29 cellular contexts compared by ENCODE assay signal in the genomic region with DNA sequence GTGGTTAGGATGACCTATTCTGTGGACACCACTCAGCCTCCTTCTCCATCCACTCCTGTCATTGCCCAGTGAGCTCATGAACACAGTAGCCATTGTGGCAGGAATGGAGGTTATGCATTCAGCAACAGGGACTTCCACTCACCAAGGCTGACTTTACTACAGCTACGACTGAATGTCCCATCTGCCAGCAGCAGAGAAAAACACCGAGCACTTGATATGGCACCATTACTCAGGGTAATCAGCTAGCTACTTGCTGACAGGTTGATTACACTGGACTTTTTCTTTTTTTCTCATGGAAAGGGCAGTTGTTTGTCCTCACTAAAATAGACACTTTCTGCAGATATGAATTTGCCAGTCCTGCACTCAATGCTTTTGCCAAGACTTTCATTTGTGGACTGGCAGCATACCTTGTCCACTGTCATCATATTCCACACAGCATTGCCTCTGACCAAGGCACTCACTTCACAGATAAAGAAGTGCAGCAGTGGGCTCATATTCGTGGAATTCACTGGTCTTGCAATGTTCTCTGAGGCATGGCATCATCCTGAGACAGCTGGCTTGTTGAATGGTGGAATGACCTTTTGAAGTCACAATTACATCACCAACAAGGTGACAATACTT. TPM values are rescaled to one million over a fixed set of nuclear protein-coding genes. Genes with fewer than 3 reads are reported as not detected.
"Had no signal": no experiment of that assay in that cellular context is flagged by ENCODE, and none has a peak within 500 bp of the region (broad histone marks: within the 10 kb centered on the region; RNA-seq: fewer than 3 reads in every experiment).

No MANE protein-coding gene starts in this region.

- H3K27ac ChIP-seq: stomach, suprapubic skin, testis, thoracic aorta, thyroid gland, tibial artery, tibial nerve, transverse colon, upper lobe of left lung, upper lobe of right lung, uterus, vagina had no signal

- H3K9me3 ChIP-seq: stomach, suprapubic skin, testis, thoracic aorta, thyroid gland, tibial artery, tibial nerve, transverse colon, upper lobe of left lung, upper lobe of right lung, uterus, vagina had no signal

- H3K27me3 ChIP-seq: stomach, suprapubic skin, testis, thyroid gland, tibial artery, tibial nerve, transverse colon, upper lobe of left lung, upper lobe of right lung, uterus, vagina had no signal

- H3K4me1 ChIP-seq: suprapubic skin, testis, thyroid gland, tibial artery, tibial nerve, transverse colon, upper lobe of left lung, upper lobe of right lung, uterus, vagina had no signal

- H3K36me3 ChIP-seq: stomach, suprapubic skin, thoracic aorta, thyroid gland, tibial artery, tibial nerve, transverse colon, upper lobe of left lung, upper lobe of right lung, uterus, vagina had no signal

- H3K4me3 ChIP-seq: stomach, suprapubic skin, testis, thoracic aorta, thyroid gland, tibial artery, tibial nerve, transverse colon, upper lobe of left lung, upper lobe of right lung, uterus, vagina had no signal

- ATAC-seq: stimulated activated effector memory CD8-positive, alpha-beta T cell treated with anti-CD3 and anti-CD28 coated beads, Interleukin-12 subunit alpha, Interleukin-12 subunit beta, amount 100 ng/mL, for 72 hours; stimulated activated memory B cell treated with anti-CD40 and anti-IgM and Interleukin-4, amounts not matched to agents 10 μg/mL and 1 μg/mL and 100 μg/mL, for 72 hours; stimulated activated naive B cell treated with anti-CD40 and anti-IgM and Interleukin-4, amounts not matched to agents 10 μg/mL and 1 μg/mL and 100 μg/mL, for 72 hours; stimulated activated naive CD8-positive, alpha-beta T cell treated with anti-CD3 and anti-CD28 coated beads, Interleukin-15, amount 100 ng/mL, for 72 hours; stimulated activated naive CD8-positive, alpha-beta T cell treated with anti-CD3 and anti-CD28 coated beads, Interleukin-15, Interleukin-2, amounts not matched to agents 100 U/mL and 50 U/mL, for 24 hours; upper lobe of right lung had no signal

- DNase-seq: stimulated activated CD4-positive, alpha-beta T cell treated with anti-CD3 and anti-CD28 coated beads, Interleukin-2, amount 100 ng/mL, for 48 hours; stimulated activated CD4-positive, alpha-beta T cell treated with anti-CD3 and anti-CD28 coated beads, Interleukin-4, amount 100 ng/mL, for 1 hour; stimulated activated CD4-positive, alpha-beta T cell treated with anti-CD3 and anti-CD28 coated beads, Interleukin-4, amount 100 ng/mL, for 24 hours; stimulated activated CD4-positive, alpha-beta T cell treated with anti-CD3 and anti-CD28 coated beads, Interleukin-4, amount 100 ng/mL, for 4 hours; stimulated activated CD8-positive, alpha-beta memory T cell treated with anti-CD3 and anti-CD28 coated beads, Interleukin-4, amount 100 ng/mL, for 48 hours; stimulated activated naive B cell treated with anti-CD40 and anti-IgM and Interleukin-4, amounts not matched to agents 10 μg/mL and 1 μg/mL and 100 μg/mL, for 72 hours; stimulated activated naive CD4-positive, alpha-beta T cell; stimulated activated naive CD4-positive, alpha-beta T cell treated with Interleukin-2 at 50 U/mL for 16 hours; stimulated activated naive CD8-positive, alpha-beta T cell treated with anti-CD3 and anti-CD28 coated beads, Interleukin-15, amount 100 ng/mL, for 72 hours; stimulated activated naive CD8-positive, alpha-beta T cell treated with anti-CD3 and anti-CD28 coated beads, Interleukin-15, Interleukin-2, amounts not matched to agents 100 U/mL and 50 U/mL, for 24 hours; stomach; substantia nigra; testis; thyroid gland; tibial artery; transverse colon; trophoblast cell; upper lobe of left lung; upper lobe of right lung; uterus had no signal

RNA-seq across cellular contexts. Expression of a gene that starts 37.3 kb away (rescaled TPM):
- total RNA-seq: subcutaneous adipose tissue, temporal lobe, testis, thoracic aorta, thyroid gland, tibial nerve, transverse colon, upper lobe of right lung, urinary bladder, uterus, vagina had no signal
- polyA plus RNA-seq: stomach had no signal
